ENCODE assay signal across 20 cellular contexts in genomic region chr19:13063461-13064091, GRCh38. TPM values are rescaled to one million over a fixed set of nuclear protein-coding genes. Genes with fewer than 3 reads are reported as not detected.
A peak's percentile ranks its signal among the peaks of the same experiment; 100 is the strongest.
DNase-seq lines count a peak whose midpoint lies in the region; ATAC-seq and TF ChIP-seq lines count a peak whose summit lies in the region.
"Had no signal": no experiment of that assay in that cellular context is flagged by ENCODE, and none has a peak within 500 bp of the region (broad histone marks: within the 10 kb centered on the region; RNA-seq: fewer than 3 reads in every experiment).

No MANE protein-coding gene starts in this region.

- H3K36me3 Mint-ChIP-seq in osteocyte (ENCODE audit: unreplicated experiment): no peaks in the 10 kb centered on the region
- H3K36me3 Mint-ChIP-seq: activated naive CD4-positive, alpha-beta T cell treated with anti-CD3 and anti-CD28 coated beads, Interleukin-2, amount 50 U/mL, for 24 hours; CD8-positive, alpha-beta T cell; neural progenitor cell had no signal

- TF ChIP-seq RAD21 in SK-N-SH (IDR thresholded peaks at IDR 0.05; ENCODE audit: low read length): no peak

- peaks cover 14% of the 10 kb centered on the region for H3F3A ChIP-seq in SK-N-SH (replicated peaks; ENCODE audit: insufficient read depth)

- no peaks in the 10 kb centered on the region for H3K9me3 Mint-ChIP-seq in osteocyte (ENCODE audit: unreplicated experiment)
- H3K9me3 Mint-ChIP-seq: activated naive CD4-positive, alpha-beta T cell treated with anti-CD3 and anti-CD28 coated beads, Interleukin-2, amount 50 U/mL, for 24 hours; CD8-positive, alpha-beta T cell; neural progenitor cell had no signal

- no peaks in the 10 kb centered on the region for H4K20me1 ChIP-seq in SK-N-SH (ENCODE audit: insufficient read depth)

- H3K9ac ChIP-seq in SK-N-SH: 0 out of 2 replicates have a peak overlapping the region, but pooled peaks have one; percentile 3
- H3K9ac ChIP-seq: neural progenitor cell had no signal

- no peak overlapping the region for H3K4me3 ChIP-seq in SK-N-SH (ENCODE audit: low read depth in 2 of 2, low read length in 1 of 2)
- H3K4me3 ChIP-seq: neural progenitor cell had no signal

- no peaks in the 10 kb centered on the region for H3K36me3 ChIP-seq in SK-N-SH (replicated peaks in 1 of 2; ENCODE audit: control insufficient read depth in 1 of 2, insufficient read depth in 2 of 2, low read length in 1 of 2)
- H3K36me3 ChIP-seq: neural progenitor cell had no signal

- peak overlapping the region in 1 of 2 experiments; percentile 50; a peak in 2 of 4 replicates for H3K27ac ChIP-seq in SK-N-SH (ENCODE audit: low read depth in 2 of 2, low read length in 1 of 2)
- H3K27ac ChIP-seq: neural progenitor cell had no signal

- peaks cover 28 to 83% of the 10 kb centered on the region in 2 experiments for H3K4me1 ChIP-seq in SK-N-SH (ENCODE audit: control insufficient read depth in 1 of 2, insufficient read depth in 2 of 2, low read depth in 1 of 2, low read length in 1 of 2)

- H3K4me3 Mint-ChIP-seq in osteocyte (ENCODE audit: unreplicated experiment): no peak overlapping the region
- H3K4me3 Mint-ChIP-seq: activated naive CD4-positive, alpha-beta T cell treated with anti-CD3 and anti-CD28 coated beads, Interleukin-2, amount 50 U/mL, for 24 hours; CD8-positive, alpha-beta T cell; neural progenitor cell had no signal

- no peak overlapping the region for H2AFZ ChIP-seq in SK-N-SH (ENCODE audit: low read depth)
- H2AFZ ChIP-seq: neural progenitor cell had no signal

- H3K4me1 Mint-ChIP-seq in osteocyte (ENCODE audit: unreplicated experiment): peaks cover 43% of the 10 kb centered on the region

- TF ChIP-seq EP300 in SK-N-SH (IDR thresholded peaks at IDR 0.05; ENCODE audit: borderline replicate concordance in 1 of 2, low read depth in 1 of 2, low read length in 1 of 2): no peak

- H3K4me2 ChIP-seq in SK-N-SH: peak overlapping the region; percentile 66; the same call in 1 of the 2 replicates
- H3K4me2 ChIP-seq: neural progenitor cell had no signal

- TF ChIP-seq CTCF in SK-N-SH (IDR thresholded peaks at IDR 0.05) (no peak), osteocyte (IDR thresholded peaks at IDR 0.05) (no peak)

- CTCF ChIA-PET in SK-N-SH (lab: Yijun Ruan, JAX): interaction anchor here (1.1 to 35.2 kb wide), 7 partner anchors 11 to 98 kb away, joined by 3 to 506 read pairs (median 11); no protein-coding TSS in a partner anchor

- intact Hi-C loops in left cardiac atrium (cut with DNase I): loop anchor here in 1 of 2 donors (5.0 kb wide), 2 partner anchors 41 to 76 kb away; no protein-coding TSS in a partner anchor
- intact Hi-C loops in sciatic nerve (cut with DNase I): loop anchor here (10.0 kb wide), 1 partner anchor 79 kb away; no protein-coding TSS in a partner anchor

- no peak for DNase-seq in SK-N-SH
- peak; percentile 57 for DNase-seq in left cardiac atrium
- DNase-seq in sciatic nerve (ENCODE audit: low spot score): no peak
- no peak for DNase-seq in NCI-H2227 treated with DMSO at 0.1 percent for 48 hours (lab: John Stamatoyannopoulos, UW)
- DNase-seq in hepatic stellate cell (ENCODE audit: low spot score): no peak
- DNase-seq in osteocyte (ENCODE audit: extremely low spot score, unreplicated experiment): no peak
- DNase-seq: 8988T; activated CD8-positive, alpha-beta memory T cell treated with anti-CD3 and anti-CD28 coated beads, Interleukin-2, amount 50 U/mL, for 4 hours; CD8-positive, alpha-beta T cell; EL; Karpas-422; NCI-H1694; NCI-H510A; OCI-M1; T-helper 1 cell had no signal

- H3K27me3 Mint-ChIP-seq in osteocyte (ENCODE audit: unreplicated experiment): no peaks in the 10 kb centered on the region

- peaks cover 51% of the 10 kb centered on the region for H3K79me2 ChIP-seq in SK-N-SH (ENCODE audit: insufficient read depth)

- no peaks in the 10 kb centered on the region for H3K9me3 ChIP-seq in SK-N-SH

- no peaks in the 10 kb centered on the region for H3K9me2 ChIP-seq in SK-N-SH

- H3K27ac Mint-ChIP-seq in osteocyte (ENCODE audit: unreplicated experiment): no peak overlapping the region
- H3K27ac Mint-ChIP-seq: activated naive CD4-positive, alpha-beta T cell treated with anti-CD3 and anti-CD28 coated beads, Interleukin-2, amount 50 U/mL, for 24 hours; CD8-positive, alpha-beta T cell; neural progenitor cell had no signal

- ATAC-seq in SK-N-SH treated with all-trans-retinoic acid at 6 μM for 48 hours (no peak), left cardiac atrium (peak; percentile 70 to 73), sciatic nerve (peak; percentile 14), GM19455 (IDR thresholded peaks at IDR 0.05; ENCODE audit: unreplicated experiment) (no peak)
- ATAC-seq: activated CD4-positive, CD25-positive, alpha-beta regulatory T cell treated with anti-CD3 and anti-CD28 coated beads, Interleukin-2, amount 50 U/mL, for 24 hours; CD8-positive, alpha-beta T cell had no signal

- WGBS in SK-N-SH (ENCODE audit: low lambda C conversion rate): 86% methylated on average over 5 of the region's 5 CpGs

- H3K27me3 ChIP-seq in SK-N-SH (ENCODE audit: insufficient read depth): no peaks in the 10 kb centered on the region

- POLR2A ChIA-PET in SK-N-SH (lab: Yijun Ruan, JAX): interaction anchor here (0.8 to 0.9 kb wide), 2 partner anchors 21 to 79 kb away, joined by 3 read pairs; no protein-coding TSS in a partner anchor

TF ChIP-seq in SK-N-SH, 30 proteins besides CTCF, POLR2A, EP300 and RAD21:
- no peak for TF ChIP-seq NFIC (IDR thresholded peaks at IDR 0.05; ENCODE audit: borderline replicate concordance)

TF ChIP-seq in SK-N-SH treated with all-trans-retinoic acid at 6 μM for 48 hours, 23 proteins besides CTCF, POLR2A, EP300 and RAD21:
- TF ChIP-seq ZFP30 (CRISPR knock-in tag; IDR thresholded peaks at IDR 0.05): no peak
- no peak for TF ChIP-seq ISL1 (CRISPR knock-in tag; IDR thresholded peaks at IDR 0.05)
- TF ChIP-seq OSR1 (CRISPR knock-in tag; IDR thresholded peaks at IDR 0.05): no peak
- TF ChIP-seq ZNF70 (CRISPR knock-in tag; IDR thresholded peaks at IDR 0.05): no peak
- no peak for TF ChIP-seq ZFP3 (CRISPR knock-in tag; IDR thresholded peaks at IDR 0.05)
- no peak for TF ChIP-seq SNAI2 (CRISPR knock-in tag; IDR thresholded peaks at IDR 0.05)
- TF ChIP-seq PPARA (CRISPR knock-in tag; IDR thresholded peaks at IDR 0.05; ENCODE audit: borderline replicate concordance): no peak
- TF ChIP-seq, protein P1, sequence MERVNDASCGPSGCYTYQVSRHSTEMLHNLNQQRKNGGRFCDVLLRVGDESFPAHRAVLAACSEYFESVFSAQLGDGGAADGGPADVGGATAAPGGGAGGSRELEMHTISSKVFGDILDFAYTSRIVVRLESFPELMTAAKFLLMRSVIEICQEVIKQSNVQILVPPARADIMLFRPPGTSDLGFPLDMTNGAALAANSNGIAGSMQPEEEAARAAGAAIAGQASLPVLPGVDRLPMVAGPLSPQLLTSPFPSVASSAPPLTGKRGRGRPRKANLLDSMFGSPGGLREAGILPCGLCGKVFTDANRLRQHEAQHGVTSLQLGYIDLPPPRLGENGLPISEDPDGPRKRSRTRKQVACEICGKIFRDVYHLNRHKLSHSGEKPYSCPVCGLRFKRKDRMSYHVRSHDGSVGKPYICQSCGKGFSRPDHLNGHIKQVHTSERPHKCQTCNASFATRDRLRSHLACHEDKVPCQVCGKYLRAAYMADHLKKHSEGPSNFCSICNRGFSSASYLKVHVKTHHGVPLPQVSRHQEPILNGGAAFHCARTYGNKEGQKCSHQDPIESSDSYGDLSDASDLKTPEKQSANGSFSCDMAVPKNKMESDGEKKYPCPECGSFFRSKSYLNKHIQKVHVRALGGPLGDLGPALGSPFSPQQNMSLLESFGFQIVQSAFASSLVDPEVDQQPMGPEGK (CRISPR knock-in tag; IDR thresholded peaks at IDR 0.05; ENCODE audit: borderline replicate concordance): no peak
- no peak for TF ChIP-seq ZNF8 (CRISPR knock-in tag; IDR thresholded peaks at IDR 0.05)

RNA-seq across cellular contexts. Expression of gene LYL1, which starts 39.1 kb away (rescaled TPM):
- 1.1 and 2.2 TPM in 2 replicates for polyA plus RNA-seq in SK-N-SH (2012; rRNA removed)
- polyA plus RNA-seq in SK-N-SH (2012; cell fraction: cytosol; rRNA removed): 0.80 and 1.8 TPM in 2 replicates
- 3.7 and 4.9 TPM in 2 replicates for polyA plus RNA-seq in SK-N-SH (2012; cell fraction: nucleus; rRNA removed)
- total RNA-seq in left cardiac atrium (1 to 10 TPM; 7.5 to 9.0 TPM), sciatic nerve (20.2 TPM), osteocyte (not detected in 2 replicates)

RNA-seq across cellular contexts. Expression of gene TRMT1, which starts 53.0 kb away (rescaled TPM):
- 60.9 and 64.9 TPM in 2 replicates for polyA plus RNA-seq in SK-N-SH (2012; rRNA removed)
- polyA plus RNA-seq in SK-N-SH (2012; cell fraction: cytosol; rRNA removed): 15.7 and 22.8 TPM in 2 replicates
- polyA plus RNA-seq in SK-N-SH (2012; cell fraction: nucleus; rRNA removed): 485 and 635 TPM in 2 replicates
- total RNA-seq in left cardiac atrium (10 to 100 TPM; 18.4 to 20.9 TPM), sciatic nerve (34.7 TPM), osteocyte (37.4 and 43.1 TPM in 2 replicates)

RNA-seq across cellular contexts. Expression of gene NACC1, which starts 54.5 kb away (rescaled TPM):
- polyA plus RNA-seq in SK-N-SH (2012; rRNA removed): 72.8 and 127 TPM in 2 replicates
- polyA plus RNA-seq in SK-N-SH (2012; cell fraction: cytosol; rRNA removed): 36.3 and 58.8 TPM in 2 replicates
- 107 and 113 TPM in 2 replicates for polyA plus RNA-seq in SK-N-SH (2012; cell fraction: nucleus; rRNA removed)
- 10 to 100 TPM; 34.9 to 47.8 TPM for total RNA-seq in left cardiac atrium
- total RNA-seq in sciatic nerve: 30.7 TPM
- 40.4 and 45.1 TPM in 2 replicates for total RNA-seq in osteocyte

Comparison
In these comparisons a context has a peak if more than half of its experiments do, and no peak if none do; other contexts are left out.
1. ATAC-seq: peak in left cardiac atrium (2 of 2) and sciatic nerve (single experiment); none in SK-N-SH treated with all-trans-retinoic acid at 6 μM for 48 hours (single experiment) and GM19455 (single experiment).